9 cellular contexts compared by ENCODE assay signal in genomic region chr17:68600123-68600880, GRCh38. TPM values are rescaled to one million over a fixed set of nuclear protein-coding genes. Genes with fewer than 3 reads are reported as not detected.
A peak's percentile ranks its signal among the peaks of the same experiment; 100 is the strongest.
DNase-seq lines count a peak whose midpoint lies in the region; ATAC-seq, FAIRE-seq and TF ChIP-seq lines count a peak whose summit lies in the region.
"Had no signal": no experiment of that assay in that cellular context is flagged by ENCODE, and none has a peak within 500 bp of the region (broad histone marks: within the 10 kb centered on the region; RNA-seq: fewer than 3 reads in every experiment).

No MANE protein-coding gene starts in this region.

- peaks cover 5 to 17% of the 10 kb centered on the region in 2 donors for H3K4me1 ChIP-seq in kidney (ENCODE audit: control insufficient read depth in 1 of 2, insufficient read depth in 1 of 2, low read depth in 1 of 2, low read length in 2 of 2)

- peaks cover 87% of the 10 kb centered on the region for H3K27me3 Mint-ChIP-seq in brain
- peaks cover 71 to 78% of the 10 kb centered on the region in 2 donors for H3K27me3 Mint-ChIP-seq in stimulated activated naive B cell treated with anti-CD40 and anti-IgM and Interleukin-4, amounts not matched to agents 10 μg/mL and 1 μg/mL and 100 μg/mL, for 72 hours

- peak overlapping the region in 1 of 5 experiments; percentile 94 for H3K27ac Mint-ChIP-seq in brain
- H3K27ac Mint-ChIP-seq in stimulated activated naive B cell treated with anti-CD40 and anti-IgM and Interleukin-4, amounts not matched to agents 10 μg/mL and 1 μg/mL and 100 μg/mL, for 72 hours = no peak overlapping the region

- H3K4me1 Mint-ChIP-seq in brain = peaks cover 15% of the 10 kb centered on the region
- peaks cover 11 to 32% of the 10 kb centered on the region in 2 donors for H3K4me1 Mint-ChIP-seq in stimulated activated naive B cell treated with anti-CD40 and anti-IgM and Interleukin-4, amounts not matched to agents 10 μg/mL and 1 μg/mL and 100 μg/mL, for 72 hours

- H3K9ac ChIP-seq in kidney (ENCODE audit: low read length in 2 of 2) = peak overlapping the region; percentile 1 to 22

- H3K9me3 ChIP-seq in kidney (ENCODE audit: control insufficient read depth in 1 of 2, low read length in 2 of 2) = no peaks in the 10 kb centered on the region

- peak; percentile 65 to 69 for ATAC-seq in stimulated activated naive B cell treated with anti-CD40 and anti-IgM and Interleukin-4, amounts not matched to agents 10 μg/mL and 1 μg/mL and 100 μg/mL, for 72 hours (replicated peaks)
- ATAC-seq in GM19463 (IDR thresholded peaks at IDR 0.05; ENCODE audit: unreplicated experiment) = no peak

- DNase-seq in 8988T (peak; percentile 46), HuH-7.5 (ENCODE audit: low spot score) (peak; percentile 54), kidney (peak; percentile 83), ACHN (no peak), NCI-H1417 treated with DMSO at 0.1 percent for 48 hours (lab: John Stamatoyannopoulos, UW) (no peak)
- no peak for DNase-seq in stimulated activated naive B cell treated with anti-CD40 and anti-IgM and Interleukin-4, amounts not matched to agents 10 μg/mL and 1 μg/mL and 100 μg/mL, for 72 hours

- in situ Hi-C loops in ACHN (cut with HindIII; ENCODE audit: low pct_ligation_motif_present, low pct_unique_long_range_greater_than_20kb, low sequenced_read_pairs) = no loop called here

- FAIRE-seq in kidney (lab: Jason Lieb, UNC) = no peak

- H3K9me3 Mint-ChIP-seq in brain = peaks cover 0 to 7% (median 1%) of the 10 kb centered on the region in 5 experiments
- H3K9me3 Mint-ChIP-seq in stimulated activated naive B cell treated with anti-CD40 and anti-IgM and Interleukin-4, amounts not matched to agents 10 μg/mL and 1 μg/mL and 100 μg/mL, for 72 hours = peaks cover 4 to 5% of the 10 kb centered on the region in 2 donors

- TF ChIP-seq CTCF in brain (conservative IDR thresholded peaks at IDR 0.05) = peak; percentile 14 to 27
- TF ChIP-seq CTCF in kidney (IDR thresholded peaks at IDR 0.05; ENCODE audit: borderline replicate concordance, extremely low read depth, insufficient read depth) = peak; percentile 31

- H3K4me3 Mint-ChIP-seq in brain = peak overlapping the region in 4 of 5 experiments; percentile 15 to 91 (median 86)
- H3K4me3 Mint-ChIP-seq in stimulated activated naive B cell treated with anti-CD40 and anti-IgM and Interleukin-4, amounts not matched to agents 10 μg/mL and 1 μg/mL and 100 μg/mL, for 72 hours = peak overlapping the region; percentile 66 to 77

- no peaks in the 10 kb centered on the region for H3K36me3 ChIP-seq in kidney (ENCODE audit: control insufficient read depth in 1 of 2, insufficient read depth in 2 of 2, low read length in 2 of 2)

- H3K4me3 ChIP-seq in kidney (ENCODE audit: low read length in 2 of 2) = peak overlapping the region; percentile 58 to 64

- peak overlapping the region; percentile 9 to 32 for H3K27ac ChIP-seq in kidney (ENCODE audit: low read depth in 2 of 2, low read length in 2 of 2)
- H3K27ac ChIP-seq: VCaP had no signal

- no peaks in the 10 kb centered on the region for H3K36me3 Mint-ChIP-seq in brain
- peaks cover 0 to 2% of the 10 kb centered on the region in 2 donors for H3K36me3 Mint-ChIP-seq in stimulated activated naive B cell treated with anti-CD40 and anti-IgM and Interleukin-4, amounts not matched to agents 10 μg/mL and 1 μg/mL and 100 μg/mL, for 72 hours

- intact Hi-C loops in kidney (cut with DNase I) = no loop called here

RNA-seq across cellular contexts. Expression of gene FAM20A, which starts 0.9 kb away (rescaled TPM):
- polyA plus RNA-seq in brain (ENCODE audit: insufficient read depth, low read depth, low replicate concordance) = 2.4 TPM
- 77.7 TPM for total RNA-seq in kidney
- polyA plus RNA-seq in kidney (ENCODE audit: insufficient read depth, low read depth, low replicate concordance) = 65.8 TPM

Comparison
In these comparisons a context has a peak if more than half of its experiments do, and no peak if none do; other contexts are left out.
1. DNase-seq: peak in 8988T (single experiment), HuH-7.5 (single experiment) and kidney (single experiment); none in stimulated activated naive B cell treated with anti-CD40 and anti-IgM and Interleukin-4, amounts not matched to agents 10 μg/mL and 1 μg/mL and 100 μg/mL, for 72 hours (single experiment), ACHN (single experiment) and NCI-H1417 treated with DMSO at 0.1 percent for 48 hours (single experiment).
2. RNA of gene FAM20A, which starts 0.9 kb away (polyA plus RNA-seq): 65.8 TPM in kidney (single experiment); 2.4 TPM in brain (single experiment); every median in the first group is over 10 times any median in the second.